ENCODE assay signal across 8 cellular contexts in genomic region chr22:39519681-39520053, GRCh38. TPM values are rescaled to one million over a fixed set of nuclear protein-coding genes. Genes with fewer than 3 reads are reported as not detected.
DNase-seq lines count a peak whose midpoint lies in the region; FAIRE-seq and TF ChIP-seq lines count a peak whose summit lies in the region.

No MANE protein-coding gene starts in this region.

- peaks cover 26 to 38% of the 10 kb centered on the region in 2 donors for H3K4me1 ChIP-seq in kidney (ENCODE audit: control insufficient read depth in 1 of 2, insufficient read depth in 1 of 2, low read depth in 1 of 2, low read length in 2 of 2)

- H3K27ac ChIP-seq in kidney (ENCODE audit: low read depth in 2 of 2, low read length in 2 of 2) = peak overlapping the region; percentile 100

- no peaks in the 10 kb centered on the region for H3K9me3 Mint-ChIP-seq in activated CD4-positive, alpha-beta T cell treated with anti-CD3 and anti-CD28 coated beads, Interleukin-2, amount 10 ng/mL, durations not matched to agents 24 days and 14 days
- H3K9me3 Mint-ChIP-seq in MCF 10A (ENCODE audit: unreplicated experiment) = no peaks in the 10 kb centered on the region
- no peaks in the 10 kb centered on the region for H3K9me3 Mint-ChIP-seq in stimulated activated naive CD8-positive, alpha-beta T cell treated with anti-CD3 and anti-CD28 coated beads, Interleukin-15, Interleukin-2, amounts not matched to agents 100 ng/mL and 50 ng/mL, for 24 hours

- H3K4me3 Mint-ChIP-seq in activated CD4-positive, alpha-beta T cell treated with anti-CD3 and anti-CD28 coated beads, Interleukin-2, amount 10 ng/mL, durations not matched to agents 24 days and 14 days = peak overlapping the region; percentile 93
- peak overlapping the region; percentile 93 for H3K4me3 Mint-ChIP-seq in MCF 10A (ENCODE audit: unreplicated experiment)
- peak overlapping the region; percentile 88 for H3K4me3 Mint-ChIP-seq in stimulated activated naive CD8-positive, alpha-beta T cell treated with anti-CD3 and anti-CD28 coated beads, Interleukin-15, Interleukin-2, amounts not matched to agents 100 ng/mL and 50 ng/mL, for 24 hours

- peaks cover 63% of the 10 kb centered on the region for H3K36me3 Mint-ChIP-seq in activated CD4-positive, alpha-beta T cell treated with anti-CD3 and anti-CD28 coated beads, Interleukin-2, amount 10 ng/mL, durations not matched to agents 24 days and 14 days (ENCODE audit: low read depth)
- peaks cover 79% of the 10 kb centered on the region for H3K36me3 Mint-ChIP-seq in MCF 10A (ENCODE audit: insufficient read depth, unreplicated experiment)
- H3K36me3 Mint-ChIP-seq in stimulated activated naive CD8-positive, alpha-beta T cell treated with anti-CD3 and anti-CD28 coated beads, Interleukin-15, Interleukin-2, amounts not matched to agents 100 ng/mL and 50 ng/mL, for 24 hours (ENCODE audit: low read depth) = peaks cover 71% of the 10 kb centered on the region

- CTCF ChIA-PET in HEK293T (lab: Yijun Ruan, JAX) (interaction anchor here (0.6 to 0.8 kb wide), 3 partner anchors 9 to 55 kb away, joined by 3 to 5 read pairs (median 4); no protein-coding TSS in a partner anchor), MCF 10A (lab: Yijun Ruan, JAX) (interaction anchor here (0.5 to 1.4 kb wide), 4 partner anchors 9 to 824 kb away, joined by 3 to 9 read pairs (median 4); no protein-coding TSS in a partner anchor)

- DNase-seq in activated CD4-positive, alpha-beta T cell treated with anti-CD3 and anti-CD28 coated beads, Interleukin-2, amount 10 ng/mL, durations not matched to agents 24 days and 14 days = no peak
- no peak for DNase-seq in activated CD4-positive, alpha-beta T cell treated with anti-CD3 and anti-CD28 coated beads for 48 hours
- DNase-seq in HEK293T (ENCODE audit: extremely low spot score) = peak; percentile 61
- DNase-seq in NCI-H2171 (lab: John Stamatoyannopoulos, UW) = peak; percentile 71
- DNase-seq in MCF 10A (ENCODE audit: unreplicated experiment) = peak; percentile 69
- peak; percentile 89 for DNase-seq in kidney
- DNase-seq in kidney glomerular epithelial cell (lab: John Stamatoyannopoulos, UW) = no peak

- H3K27me3 Mint-ChIP-seq in activated CD4-positive, alpha-beta T cell treated with anti-CD3 and anti-CD28 coated beads, Interleukin-2, amount 10 ng/mL, durations not matched to agents 24 days and 14 days = peaks cover 2% of the 10 kb centered on the region
- H3K27me3 Mint-ChIP-seq in MCF 10A (ENCODE audit: insufficient read depth, unreplicated experiment) = no peaks in the 10 kb centered on the region
- peaks cover 3% of the 10 kb centered on the region for H3K27me3 Mint-ChIP-seq in stimulated activated naive CD8-positive, alpha-beta T cell treated with anti-CD3 and anti-CD28 coated beads, Interleukin-15, Interleukin-2, amounts not matched to agents 100 ng/mL and 50 ng/mL, for 24 hours

- POLR2A ChIA-PET in HEK293T (lab: Yijun Ruan, JAX) = interaction anchor here (0.6 to 4.7 kb wide), 48 partner anchors 9 to 996 kb away, joined by 3 to 94 read pairs (median 4); partner anchors contain the start of genes MIEF1, RPL3 and TAB1
- POLR2A ChIA-PET in MCF 10A (lab: Yijun Ruan, JAX) = interaction anchor here (0.5 to 6.1 kb wide), 45 partner anchors 8 to 1739 kb away, joined by 3 to 102 read pairs (median 5); partner anchors contain the start of genes ADSL, CBX6, MIEF1 and RPL3

- intact Hi-C loops in activated CD4-positive, alpha-beta T cell treated with anti-CD3 and anti-CD28 coated beads, Interleukin-2, amount 10 ng/mL, durations not matched to agents 24 days and 14 days (cut with micrococcal nuclease) = loop anchor here (1.0 to 10.0 kb wide), 5 partner anchors 13 to 1765 kb away; partner anchors contain the start of genes MIEF1, RANGAP1, RPL3 and RPS19BP1
- intact Hi-C loops in MCF 10A (cut with micrococcal nuclease) = loop anchor here (2.0 to 10.0 kb wide), 3 partner anchors 17 to 345 kb away; partner anchors contain the start of genes MIEF1 and RPL3
- intact Hi-C loops in kidney (cut with DNase I) = loop anchor here (10.0 kb wide), 1 partner anchor 115 kb away; no protein-coding TSS in a partner anchor

- no peak for FAIRE-seq in kidney (lab: Jason Lieb, UNC)

- H3K9ac ChIP-seq in kidney (ENCODE audit: low read length in 2 of 2) = peak overlapping the region; percentile 50 to 99

- peak overlapping the region; percentile 98 for H3K27ac Mint-ChIP-seq in activated CD4-positive, alpha-beta T cell treated with anti-CD3 and anti-CD28 coated beads, Interleukin-2, amount 10 ng/mL, durations not matched to agents 24 days and 14 days
- H3K27ac Mint-ChIP-seq in MCF 10A (ENCODE audit: low read depth, unreplicated experiment) = peak overlapping the region; percentile 100
- peak overlapping the region; percentile 96 for H3K27ac Mint-ChIP-seq in stimulated activated naive CD8-positive, alpha-beta T cell treated with anti-CD3 and anti-CD28 coated beads, Interleukin-15, Interleukin-2, amounts not matched to agents 100 ng/mL and 50 ng/mL, for 24 hours

- no peaks in the 10 kb centered on the region for H3K9me3 ChIP-seq in kidney (ENCODE audit: control insufficient read depth in 1 of 2, low read length in 2 of 2)

- H3K4me3 ChIP-seq in kidney (ENCODE audit: low read length in 2 of 2) = peak overlapping the region; percentile 87 to 94

- peaks cover 33 to 40% of the 10 kb centered on the region in 2 donors for H3K36me3 ChIP-seq in kidney (ENCODE audit: control insufficient read depth in 1 of 2, insufficient read depth in 2 of 2, low read length in 2 of 2)

- no TSS peak for BruUV-seq in MCF 10A (replicated peaks; lab: Mats Ljungman, UMichigan)

- TF ChIP-seq CTCF in MCF 10A (IDR thresholded peaks at IDR 0.05; ENCODE audit: unreplicated experiment) (peak; percentile 22), kidney (IDR thresholded peaks at IDR 0.05; ENCODE audit: borderline replicate concordance, extremely low read depth, insufficient read depth) (no peak)

- H3K4me1 Mint-ChIP-seq in activated CD4-positive, alpha-beta T cell treated with anti-CD3 and anti-CD28 coated beads, Interleukin-2, amount 10 ng/mL, durations not matched to agents 24 days and 14 days = peaks cover 45% of the 10 kb centered on the region
- peaks cover 20% of the 10 kb centered on the region for H3K4me1 Mint-ChIP-seq in MCF 10A (ENCODE audit: insufficient read depth, unreplicated experiment)
- peaks cover 72% of the 10 kb centered on the region for H3K4me1 Mint-ChIP-seq in stimulated activated naive CD8-positive, alpha-beta T cell treated with anti-CD3 and anti-CD28 coated beads, Interleukin-15, Interleukin-2, amounts not matched to agents 100 ng/mL and 50 ng/mL, for 24 hours (ENCODE audit: low read depth)

TF ChIP-seq in HEK293T, 16 proteins besides CTCF, POLR2A, EP300 and RAD21:
- TF ChIP-seq BHLHE40 (IDR thresholded peaks at IDR 0.05; ENCODE audit: borderline replicate concordance) (no peak), FOXK2 (IDR thresholded peaks at IDR 0.05) (no peak), SP1 (IDR thresholded peaks at IDR 0.05) (no peak)

RNA-seq across cellular contexts. Expression of gene ATF4, which starts 0.7 kb away (rescaled TPM):
- 392 and 393 TPM in 2 replicates for total RNA-seq in activated CD4-positive, alpha-beta T cell treated with anti-CD3 and anti-CD28 coated beads, Interleukin-2, amount 10 ng/mL, durations not matched to agents 24 days and 14 days
- total RNA-seq in MCF 10A (2022) = 717 and 764 TPM in 2 replicates
- total RNA-seq in kidney = 261 TPM
- polyA plus RNA-seq in kidney (ENCODE audit: insufficient read depth, low read depth, low replicate concordance) = 293 TPM

RNA-seq across cellular contexts. Expression of gene RPS19BP1, which starts 12.9 kb away (rescaled TPM):
- 96.2 and 96.9 TPM in 2 replicates for total RNA-seq in activated CD4-positive, alpha-beta T cell treated with anti-CD3 and anti-CD28 coated beads, Interleukin-2, amount 10 ng/mL, durations not matched to agents 24 days and 14 days
- total RNA-seq in MCF 10A (2022) (104 and 106 TPM in 2 replicates), kidney (51.8 TPM)
- 180 TPM for polyA plus RNA-seq in kidney (ENCODE audit: insufficient read depth, low read depth, low replicate concordance)

RNA-seq across cellular contexts. Expression of gene MIEF1, which starts 17.6 kb away (rescaled TPM):
- 53.7 and 54.8 TPM in 2 replicates for total RNA-seq in activated CD4-positive, alpha-beta T cell treated with anti-CD3 and anti-CD28 coated beads, Interleukin-2, amount 10 ng/mL, durations not matched to agents 24 days and 14 days
- total RNA-seq in MCF 10A (2022) (37.0 and 40.2 TPM in 2 replicates), kidney (27.9 TPM)
- 13.0 TPM for polyA plus RNA-seq in kidney (ENCODE audit: insufficient read depth, low read depth, low replicate concordance)

RNA-seq across cellular contexts. Expression of gene CACNA1I, which starts 50.9 kb away (rescaled TPM):
- total RNA-seq in activated CD4-positive, alpha-beta T cell treated with anti-CD3 and anti-CD28 coated beads, Interleukin-2, amount 10 ng/mL, durations not matched to agents 24 days and 14 days = 0.05 and 0.07 TPM in 2 replicates
- total RNA-seq in MCF 10A (2022) = 0.02 TPM in 2 replicates
- 0.63 TPM for total RNA-seq in kidney
- not detected for polyA plus RNA-seq in kidney (ENCODE audit: insufficient read depth, low read depth, low replicate concordance)

Comparison
In these comparisons a context has a peak if more than half of its experiments do, and no peak if none do; other contexts are left out.
1. DNase-seq: peak in HEK293T (single experiment), NCI-H2171 (single experiment), MCF 10A (single experiment) and kidney (single experiment); none in activated CD4-positive, alpha-beta T cell treated with anti-CD3 and anti-CD28 coated beads, Interleukin-2, amount 10 ng/mL, durations not matched to agents 24 days and 14 days (single experiment), activated CD4-positive, alpha-beta T cell treated with anti-CD3 and anti-CD28 coated beads for 48 hours (single experiment) and kidney glomerular epithelial cell (single experiment).
2. Peak in every context shown above with its lines, with median percentiles within 50 percentile points of each other: H3K27ac Mint-ChIP-seq and H3K4me3 Mint-ChIP-seq.